In genomic region chrX:125203737-125204578, GRCh38 we compare ENCODE assay signal across 9 cellular contexts.
DNase-seq lines count a peak whose midpoint lies in the region; ATAC-seq and TF ChIP-seq lines count a peak whose summit lies in the region.
"Had no signal": no experiment of that assay in that cellular context is flagged by ENCODE, and none has a peak within 500 bp of the region (broad histone marks: within the 10 kb centered on the region; RNA-seq: fewer than 3 reads in every experiment).

No MANE protein-coding gene starts in this region.

- CTCF ChIA-PET in activated CD8-positive, alpha-beta memory T cell treated with anti-CD3 and anti-CD28 coated beads, Interleukin-2, amount 10 ng/mL, durations not matched to agents 7 days and 5 days (lab: Charles Lee): no interaction called here
- CTCF ChIA-PET in activated CD4-positive, alpha-beta memory T cell treated with anti-CD3 and anti-CD28 coated beads, Interleukin-2, amount 10 ng/mL, durations not matched to agents 7 days and 5 days (lab: Charles Lee): no interaction called here

- peaks cover 17% of the 10 kb centered on the region for H3K4me1 Mint-ChIP-seq in activated CD8-positive, alpha-beta memory T cell treated with anti-CD3 and anti-CD28 coated beads, Interleukin-2, amount 10 ng/mL, durations not matched to agents 7 days and 5 days
- H3K4me1 Mint-ChIP-seq in activated CD4-positive, alpha-beta memory T cell treated with anti-CD3 and anti-CD28 coated beads, Interleukin-2, amount 10 ng/mL, durations not matched to agents 7 days and 5 days: peaks cover 24% of the 10 kb centered on the region

- H3K36me3 ChIP-seq in cardiac muscle cell: no peaks in the 10 kb centered on the region

- H3K4me1 ChIP-seq in cardiac muscle cell (ENCODE audit: low read depth): no peaks in the 10 kb centered on the region

- no peak overlapping the region for H3K27ac ChIP-seq in cardiac muscle cell

- no peaks in the 10 kb centered on the region for H3K9me3 Mint-ChIP-seq in activated CD8-positive, alpha-beta memory T cell treated with anti-CD3 and anti-CD28 coated beads, Interleukin-2, amount 10 ng/mL, durations not matched to agents 7 days and 5 days (ENCODE audit: low read depth)
- H3K9me3 Mint-ChIP-seq in activated CD4-positive, alpha-beta memory T cell treated with anti-CD3 and anti-CD28 coated beads, Interleukin-2, amount 10 ng/mL, durations not matched to agents 7 days and 5 days: no peaks in the 10 kb centered on the region

- no peak overlapping the region for H3K27ac Mint-ChIP-seq in activated CD8-positive, alpha-beta memory T cell treated with anti-CD3 and anti-CD28 coated beads, Interleukin-2, amount 10 ng/mL, durations not matched to agents 7 days and 5 days
- H3K27ac Mint-ChIP-seq in activated CD4-positive, alpha-beta memory T cell treated with anti-CD3 and anti-CD28 coated beads, Interleukin-2, amount 10 ng/mL, durations not matched to agents 7 days and 5 days: no peak overlapping the region

- TF ChIP-seq CTCF in cardiac muscle cell (IDR thresholded peaks at IDR 0.05; ENCODE audit: low read depth, low read length): no peak

- H3K27me3 ChIP-seq in cardiac muscle cell: peaks cover 32% of the 10 kb centered on the region

- no peak for DNase-seq in activated CD8-positive, alpha-beta memory T cell treated with anti-CD3 and anti-CD28 coated beads, Interleukin-2, amount 10 ng/mL, durations not matched to agents 7 days and 5 days
- no peak for DNase-seq in activated CD8-positive, alpha-beta memory T cell treated with anti-CD3 and anti-CD28 coated beads for 24 hours
- peak; percentile 20 for DNase-seq in activated CD4-positive, alpha-beta memory T cell treated with anti-CD3 and anti-CD28 coated beads, Interleukin-2, amount 10 ng/mL, durations not matched to agents 7 days and 5 days
- DNase-seq in cardiac muscle cell (ENCODE audit: low read depth in 1 of 2, low spot score in 1 of 2): peak in 1 of 2 donors; percentile 56
- DNase-seq in pons (ENCODE audit: low spot score): peak; percentile 32
- DNase-seq in stimulated activated CD4-positive, alpha-beta T cell treated with anti-CD3 and anti-CD28 coated beads, Interleukin-4, amount 100 ng/mL, for 4 hours: no peak
- no peak for DNase-seq in SK-N-DZ (ENCODE audit: low spot score)
- DNase-seq in NCI-H187 (lab: John Stamatoyannopoulos, UW): no peak
- DNase-seq: DND-41 had no signal

- peak; percentile 48 for ATAC-seq in activated CD8-positive, alpha-beta memory T cell treated with anti-CD3 and anti-CD28 coated beads, Interleukin-2, amount 10 ng/mL, durations not matched to agents 7 days and 5 days

- H3K27me3 Mint-ChIP-seq in activated CD8-positive, alpha-beta memory T cell treated with anti-CD3 and anti-CD28 coated beads, Interleukin-2, amount 10 ng/mL, durations not matched to agents 7 days and 5 days: peaks cover 41% of the 10 kb centered on the region
- H3K27me3 Mint-ChIP-seq in activated CD4-positive, alpha-beta memory T cell treated with anti-CD3 and anti-CD28 coated beads, Interleukin-2, amount 10 ng/mL, durations not matched to agents 7 days and 5 days: peaks cover 46% of the 10 kb centered on the region

- POLR2A ChIA-PET in activated CD4-positive, alpha-beta memory T cell treated with anti-CD3 and anti-CD28 coated beads, Interleukin-2, amount 10 ng/mL, durations not matched to agents 7 days and 5 days (lab: Charles Lee): no interaction called here

- H3K4me3 Mint-ChIP-seq in activated CD8-positive, alpha-beta memory T cell treated with anti-CD3 and anti-CD28 coated beads, Interleukin-2, amount 10 ng/mL, durations not matched to agents 7 days and 5 days: peak overlapping the region; percentile 71
- peak overlapping the region; percentile 60 for H3K4me3 Mint-ChIP-seq in activated CD4-positive, alpha-beta memory T cell treated with anti-CD3 and anti-CD28 coated beads, Interleukin-2, amount 10 ng/mL, durations not matched to agents 7 days and 5 days

- H3K36me3 Mint-ChIP-seq in activated CD8-positive, alpha-beta memory T cell treated with anti-CD3 and anti-CD28 coated beads, Interleukin-2, amount 10 ng/mL, durations not matched to agents 7 days and 5 days: peaks cover 1% of the 10 kb centered on the region
- H3K36me3 Mint-ChIP-seq in activated CD4-positive, alpha-beta memory T cell treated with anti-CD3 and anti-CD28 coated beads, Interleukin-2, amount 10 ng/mL, durations not matched to agents 7 days and 5 days (ENCODE audit: low read depth): no peaks in the 10 kb centered on the region

- H3K4me3 ChIP-seq in cardiac muscle cell: peak overlapping the region; percentile 35

- no peaks in the 10 kb centered on the region for H3K9me3 ChIP-seq in cardiac muscle cell (ENCODE audit: low read depth)

Comparison
In these comparisons a context has a peak if more than half of its experiments do, and no peak if none do; other contexts are left out.
1. DNase-seq: peak in activated CD4-positive, alpha-beta memory T cell treated with anti-CD3 and anti-CD28 coated beads, Interleukin-2, amount 10 ng/mL, durations not matched to agents 7 days and 5 days (single experiment) and pons (single experiment); none in activated CD8-positive, alpha-beta memory T cell treated with anti-CD3 and anti-CD28 coated beads, Interleukin-2, amount 10 ng/mL, durations not matched to agents 7 days and 5 days (single experiment), activated CD8-positive, alpha-beta memory T cell treated with anti-CD3 and anti-CD28 coated beads for 24 hours (single experiment), stimulated activated CD4-positive, alpha-beta T cell treated with anti-CD3 and anti-CD28 coated beads, Interleukin-4, amount 100 ng/mL, for 4 hours (0 of 2), SK-N-DZ (single experiment) and NCI-H187 (0 of 2).